In the genomic region with DNA sequence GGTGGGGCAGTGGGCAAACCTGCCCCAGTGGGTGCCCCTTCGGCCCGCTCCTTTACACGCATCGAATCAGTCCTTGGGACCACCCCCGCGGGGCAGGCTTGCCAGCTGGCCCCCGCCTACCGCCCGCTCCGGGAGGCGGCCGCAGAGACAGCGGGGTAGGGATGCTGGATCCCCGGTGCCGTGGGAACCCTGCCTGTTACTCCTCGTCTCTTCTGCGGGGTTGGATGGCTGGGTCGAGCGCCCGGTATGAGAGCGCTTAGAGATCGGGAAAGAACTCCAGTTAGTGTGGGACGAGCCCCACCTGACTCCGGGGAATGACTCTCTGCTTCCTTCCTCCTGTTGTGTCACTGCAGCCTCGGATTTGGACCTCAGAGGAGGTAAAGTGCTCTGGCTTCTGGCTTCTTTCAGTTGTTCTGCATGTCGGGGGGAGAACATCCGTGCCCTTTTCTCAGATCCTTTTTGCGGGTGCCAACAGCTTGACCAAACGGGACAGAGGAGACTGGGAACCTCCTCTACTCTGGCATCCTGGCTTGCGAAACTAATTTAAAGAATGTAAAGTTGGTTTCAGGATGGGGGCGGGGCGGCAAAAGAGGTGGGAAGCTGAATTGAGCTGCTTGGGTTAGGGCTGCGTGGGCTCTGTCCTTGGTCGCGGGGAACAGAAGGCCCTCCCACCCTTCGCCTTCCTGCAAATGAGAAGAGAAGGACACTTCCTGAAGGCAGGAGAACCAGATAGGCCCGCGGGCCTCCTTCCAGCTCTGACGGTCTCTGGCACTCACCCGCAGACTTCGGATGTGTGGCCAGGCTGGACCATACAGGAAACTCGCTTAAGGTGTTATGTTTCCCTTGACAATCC, we compare ENCODE assay signal across 1 cellular context.
TF ChIP-seq lines count a peak whose summit lies in the region.

No MANE protein-coding gene starts in this region.

TF ChIP-seq in WTC11, 78 proteins besides CTCF, POLR2A, EP300 and RAD21 (continued from another document and continues in another):
- TF ChIP-seq, protein P1, sequence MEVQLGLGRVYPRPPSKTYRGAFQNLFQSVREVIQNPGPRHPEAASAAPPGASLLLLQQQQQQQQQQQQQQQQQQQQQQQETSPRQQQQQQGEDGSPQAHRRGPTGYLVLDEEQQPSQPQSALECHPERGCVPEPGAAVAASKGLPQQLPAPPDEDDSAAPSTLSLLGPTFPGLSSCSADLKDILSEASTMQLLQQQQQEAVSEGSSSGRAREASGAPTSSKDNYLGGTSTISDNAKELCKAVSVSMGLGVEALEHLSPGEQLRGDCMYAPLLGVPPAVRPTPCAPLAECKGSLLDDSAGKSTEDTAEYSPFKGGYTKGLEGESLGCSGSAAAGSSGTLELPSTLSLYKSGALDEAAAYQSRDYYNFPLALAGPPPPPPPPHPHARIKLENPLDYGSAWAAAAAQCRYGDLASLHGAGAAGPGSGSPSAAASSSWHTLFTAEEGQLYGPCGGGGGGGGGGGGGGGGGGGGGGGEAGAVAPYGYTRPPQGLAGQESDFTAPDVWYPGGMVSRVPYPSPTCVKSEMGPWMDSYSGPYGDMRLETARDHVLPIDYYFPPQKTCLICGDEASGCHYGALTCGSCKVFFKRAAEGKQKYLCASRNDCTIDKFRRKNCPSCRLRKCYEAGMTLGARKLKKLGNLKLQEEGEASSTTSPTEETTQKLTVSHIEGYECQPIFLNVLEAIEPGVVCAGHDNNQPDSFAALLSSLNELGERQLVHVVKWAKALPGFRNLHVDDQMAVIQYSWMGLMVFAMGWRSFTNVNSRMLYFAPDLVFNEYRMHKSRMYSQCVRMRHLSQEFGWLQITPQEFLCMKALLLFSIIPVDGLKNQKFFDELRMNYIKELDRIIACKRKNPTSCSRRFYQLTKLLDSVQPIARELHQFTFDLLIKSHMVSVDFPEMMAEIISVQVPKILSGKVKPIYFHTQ (CRISPR knock-in tag; IDR thresholded peaks at IDR 0.05) = no peak
- TF ChIP-seq RELA (CRISPR knock-in tag; IDR thresholded peaks at IDR 0.05; ENCODE audit: borderline replicate concordance) (no peak), ELF4 (CRISPR knock-in tag; IDR thresholded peaks at IDR 0.05; ENCODE audit: low read depth) (no peak), OVOL2 (CRISPR knock-in tag; IDR thresholded peaks at IDR 0.05; ENCODE audit: borderline replicate concordance) (no peak), ZNF121 (CRISPR knock-in tag; IDR thresholded peaks at IDR 0.05) (no peak), ZNF416 (CRISPR knock-in tag; IDR thresholded peaks at IDR 0.05) (no peak), TEAD4 (CRISPR knock-in tag; IDR thresholded peaks at IDR 0.05) (no peak), NFYB (CRISPR knock-in tag; conservative IDR thresholded peaks at IDR 0.05; ENCODE audit: low read depth) (no peak), NR1H2 (CRISPR knock-in tag; IDR thresholded peaks at IDR 0.05) (no peak), CBFB (CRISPR knock-in tag; IDR thresholded peaks at IDR 0.05; ENCODE audit: low read depth) (no peak), FOXJ3 (CRISPR knock-in tag; IDR thresholded peaks at IDR 0.05; ENCODE audit: borderline replicate concordance) (no peak), EMX1 (CRISPR knock-in tag; IDR thresholded peaks at IDR 0.05) (no peak), ZNF423 (CRISPR knock-in tag; IDR thresholded peaks at IDR 0.05) (0 out of 2 replicates have a peak, but pooled peaks have one; percentile 15), SMAD4 (CRISPR knock-in tag; IDR thresholded peaks at IDR 0.05) (no peak), ZNF317 (CRISPR knock-in tag; IDR thresholded peaks at IDR 0.05; ENCODE audit: borderline replicate concordance, low read depth) (no peak), SMAD3 (CRISPR knock-in tag; IDR thresholded peaks at IDR 0.05; ENCODE audit: borderline replicate concordance) (no peak), RORB (CRISPR knock-in tag; IDR thresholded peaks at IDR 0.05) (no peak), TEAD1 (CRISPR knock-in tag; IDR thresholded peaks at IDR 0.05) (no peak), IRF2 (CRISPR knock-in tag; IDR thresholded peaks at IDR 0.05; ENCODE audit: borderline replicate concordance, low read depth) (no peak), ZNF138 (CRISPR knock-in tag; conservative IDR thresholded peaks at IDR 0.05) (no peak)
- TF ChIP-seq, protein P2, sequence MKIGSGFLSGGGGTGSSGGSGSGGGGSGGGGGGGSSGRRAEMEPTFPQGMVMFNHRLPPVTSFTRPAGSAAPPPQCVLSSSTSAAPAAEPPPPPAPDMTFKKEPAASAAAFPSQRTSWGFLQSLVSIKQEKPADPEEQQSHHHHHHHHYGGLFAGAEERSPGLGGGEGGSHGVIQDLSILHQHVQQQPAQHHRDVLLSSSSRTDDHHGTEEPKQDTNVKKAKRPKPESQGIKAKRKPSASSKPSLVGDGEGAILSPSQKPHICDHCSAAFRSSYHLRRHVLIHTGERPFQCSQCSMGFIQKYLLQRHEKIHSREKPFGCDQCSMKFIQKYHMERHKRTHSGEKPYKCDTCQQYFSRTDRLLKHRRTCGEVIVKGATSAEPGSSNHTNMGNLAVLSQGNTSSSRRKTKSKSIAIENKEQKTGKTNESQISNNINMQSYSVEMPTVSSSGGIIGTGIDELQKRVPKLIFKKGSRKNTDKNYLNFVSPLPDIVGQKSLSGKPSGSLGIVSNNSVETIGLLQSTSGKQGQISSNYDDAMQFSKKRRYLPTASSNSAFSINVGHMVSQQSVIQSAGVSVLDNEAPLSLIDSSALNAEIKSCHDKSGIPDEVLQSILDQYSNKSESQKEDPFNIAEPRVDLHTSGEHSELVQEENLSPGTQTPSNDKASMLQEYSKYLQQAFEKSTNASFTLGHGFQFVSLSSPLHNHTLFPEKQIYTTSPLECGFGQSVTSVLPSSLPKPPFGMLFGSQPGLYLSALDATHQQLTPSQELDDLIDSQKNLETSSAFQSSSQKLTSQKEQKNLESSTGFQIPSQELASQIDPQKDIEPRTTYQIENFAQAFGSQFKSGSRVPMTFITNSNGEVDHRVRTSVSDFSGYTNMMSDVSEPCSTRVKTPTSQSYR (CRISPR knock-in tag; IDR thresholded peaks at IDR 0.05) = no peak
- TF ChIP-seq, protein P3, sequence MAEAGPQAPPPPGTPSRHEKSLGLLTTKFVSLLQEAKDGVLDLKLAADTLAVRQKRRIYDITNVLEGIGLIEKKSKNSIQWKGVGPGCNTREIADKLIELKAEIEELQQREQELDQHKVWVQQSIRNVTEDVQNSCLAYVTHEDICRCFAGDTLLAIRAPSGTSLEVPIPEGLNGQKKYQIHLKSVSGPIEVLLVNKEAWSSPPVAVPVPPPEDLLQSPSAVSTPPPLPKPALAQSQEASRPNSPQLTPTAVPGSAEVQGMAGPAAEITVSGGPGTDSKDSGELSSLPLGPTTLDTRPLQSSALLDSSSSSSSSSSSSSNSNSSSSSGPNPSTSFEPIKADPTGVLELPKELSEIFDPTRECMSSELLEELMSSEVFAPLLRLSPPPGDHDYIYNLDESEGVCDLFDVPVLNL (CRISPR knock-in tag; IDR thresholded peaks at IDR 0.05; ENCODE audit: borderline replicate concordance, low read depth) = no peak
- TF ChIP-seq, protein P4, sequence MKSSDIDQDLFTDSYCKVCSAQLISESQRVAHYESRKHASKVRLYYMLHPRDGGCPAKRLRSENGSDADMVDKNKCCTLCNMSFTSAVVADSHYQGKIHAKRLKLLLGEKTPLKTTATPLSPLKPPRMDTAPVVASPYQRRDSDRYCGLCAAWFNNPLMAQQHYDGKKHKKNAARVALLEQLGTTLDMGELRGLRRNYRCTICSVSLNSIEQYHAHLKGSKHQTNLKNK (CRISPR knock-in tag; IDR thresholded peaks at IDR 0.05) = no peak
- TF ChIP-seq, protein P5, sequence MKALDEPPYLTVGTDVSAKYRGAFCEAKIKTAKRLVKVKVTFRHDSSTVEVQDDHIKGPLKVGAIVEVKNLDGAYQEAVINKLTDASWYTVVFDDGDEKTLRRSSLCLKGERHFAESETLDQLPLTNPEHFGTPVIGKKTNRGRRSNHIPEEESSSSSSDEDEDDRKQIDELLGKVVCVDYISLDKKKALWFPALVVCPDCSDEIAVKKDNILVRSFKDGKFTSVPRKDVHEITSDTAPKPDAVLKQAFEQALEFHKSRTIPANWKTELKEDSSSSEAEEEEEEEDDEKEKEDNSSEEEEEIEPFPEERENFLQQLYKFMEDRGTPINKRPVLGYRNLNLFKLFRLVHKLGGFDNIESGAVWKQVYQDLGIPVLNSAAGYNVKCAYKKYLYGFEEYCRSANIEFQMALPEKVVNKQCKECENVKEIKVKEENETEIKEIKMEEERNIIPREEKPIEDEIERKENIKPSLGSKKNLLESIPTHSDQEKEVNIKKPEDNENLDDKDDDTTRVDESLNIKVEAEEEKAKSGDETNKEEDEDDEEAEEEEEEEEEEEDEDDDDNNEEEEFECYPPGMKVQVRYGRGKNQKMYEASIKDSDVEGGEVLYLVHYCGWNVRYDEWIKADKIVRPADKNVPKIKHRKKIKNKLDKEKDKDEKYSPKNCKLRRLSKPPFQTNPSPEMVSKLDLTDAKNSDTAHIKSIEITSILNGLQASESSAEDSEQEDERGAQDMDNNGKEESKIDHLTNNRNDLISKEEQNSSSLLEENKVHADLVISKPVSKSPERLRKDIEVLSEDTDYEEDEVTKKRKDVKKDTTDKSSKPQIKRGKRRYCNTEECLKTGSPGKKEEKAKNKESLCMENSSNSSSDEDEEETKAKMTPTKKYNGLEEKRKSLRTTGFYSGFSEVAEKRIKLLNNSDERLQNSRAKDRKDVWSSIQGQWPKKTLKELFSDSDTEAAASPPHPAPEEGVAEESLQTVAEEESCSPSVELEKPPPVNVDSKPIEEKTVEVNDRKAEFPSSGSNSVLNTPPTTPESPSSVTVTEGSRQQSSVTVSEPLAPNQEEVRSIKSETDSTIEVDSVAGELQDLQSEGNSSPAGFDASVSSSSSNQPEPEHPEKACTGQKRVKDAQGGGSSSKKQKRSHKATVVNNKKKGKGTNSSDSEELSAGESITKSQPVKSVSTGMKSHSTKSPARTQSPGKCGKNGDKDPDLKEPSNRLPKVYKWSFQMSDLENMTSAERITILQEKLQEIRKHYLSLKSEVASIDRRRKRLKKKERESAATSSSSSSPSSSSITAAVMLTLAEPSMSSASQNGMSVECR (CRISPR knock-in tag; IDR thresholded peaks at IDR 0.05; ENCODE audit: borderline replicate concordance) = peak; percentile 47; the same call in 1 of the 2 replicates
- TF ChIP-seq, protein P6, sequence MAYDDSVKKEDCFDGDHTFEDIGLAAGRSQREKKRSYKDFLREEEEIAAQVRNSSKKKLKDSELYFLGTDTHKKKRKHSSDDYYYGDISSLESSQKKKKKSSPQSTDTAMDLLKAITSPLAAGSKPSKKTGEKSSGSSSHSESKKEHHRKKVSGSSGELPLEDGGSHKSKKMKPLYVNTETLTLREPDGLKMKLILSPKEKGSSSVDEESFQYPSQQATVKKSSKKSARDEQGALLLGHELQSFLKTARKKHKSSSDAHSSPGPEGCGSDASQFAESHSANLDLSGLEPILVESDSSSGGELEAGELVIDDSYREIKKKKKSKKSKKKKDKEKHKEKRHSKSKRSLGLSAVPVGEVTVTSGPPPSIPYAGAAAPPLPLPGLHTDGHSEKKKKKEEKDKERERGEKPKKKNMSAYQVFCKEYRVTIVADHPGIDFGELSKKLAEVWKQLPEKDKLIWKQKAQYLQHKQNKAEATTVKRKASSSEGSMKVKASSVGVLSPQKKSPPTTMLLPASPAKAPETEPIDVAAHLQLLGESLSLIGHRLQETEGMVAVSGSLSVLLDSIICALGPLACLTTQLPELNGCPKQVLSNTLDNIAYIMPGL (CRISPR knock-in tag; IDR thresholded peaks at IDR 0.05) = peak; percentile 33; the same call in 1 of the 2 replicates
- TF ChIP-seq, protein P7, sequence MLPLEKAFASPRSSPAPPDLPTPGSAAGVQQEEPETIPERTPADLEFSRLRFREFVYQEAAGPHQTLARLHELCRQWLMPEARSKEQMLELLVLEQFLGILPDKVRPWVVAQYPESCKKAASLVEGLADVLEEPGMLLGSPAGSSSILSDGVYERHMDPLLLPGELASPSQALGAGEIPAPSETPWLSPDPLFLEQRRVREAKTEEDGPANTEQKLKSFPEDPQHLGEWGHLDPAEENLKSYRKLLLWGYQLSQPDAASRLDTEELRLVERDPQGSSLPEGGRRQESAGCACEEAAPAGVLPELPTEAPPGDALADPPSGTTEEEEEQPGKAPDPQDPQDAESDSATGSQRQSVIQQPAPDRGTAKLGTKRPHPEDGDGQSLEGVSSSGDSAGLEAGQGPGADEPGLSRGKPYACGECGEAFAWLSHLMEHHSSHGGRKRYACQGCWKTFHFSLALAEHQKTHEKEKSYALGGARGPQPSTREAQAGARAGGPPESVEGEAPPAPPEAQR (CRISPR knock-in tag; IDR thresholded peaks at IDR 0.05) = no peak
- TF ChIP-seq, protein P8, sequence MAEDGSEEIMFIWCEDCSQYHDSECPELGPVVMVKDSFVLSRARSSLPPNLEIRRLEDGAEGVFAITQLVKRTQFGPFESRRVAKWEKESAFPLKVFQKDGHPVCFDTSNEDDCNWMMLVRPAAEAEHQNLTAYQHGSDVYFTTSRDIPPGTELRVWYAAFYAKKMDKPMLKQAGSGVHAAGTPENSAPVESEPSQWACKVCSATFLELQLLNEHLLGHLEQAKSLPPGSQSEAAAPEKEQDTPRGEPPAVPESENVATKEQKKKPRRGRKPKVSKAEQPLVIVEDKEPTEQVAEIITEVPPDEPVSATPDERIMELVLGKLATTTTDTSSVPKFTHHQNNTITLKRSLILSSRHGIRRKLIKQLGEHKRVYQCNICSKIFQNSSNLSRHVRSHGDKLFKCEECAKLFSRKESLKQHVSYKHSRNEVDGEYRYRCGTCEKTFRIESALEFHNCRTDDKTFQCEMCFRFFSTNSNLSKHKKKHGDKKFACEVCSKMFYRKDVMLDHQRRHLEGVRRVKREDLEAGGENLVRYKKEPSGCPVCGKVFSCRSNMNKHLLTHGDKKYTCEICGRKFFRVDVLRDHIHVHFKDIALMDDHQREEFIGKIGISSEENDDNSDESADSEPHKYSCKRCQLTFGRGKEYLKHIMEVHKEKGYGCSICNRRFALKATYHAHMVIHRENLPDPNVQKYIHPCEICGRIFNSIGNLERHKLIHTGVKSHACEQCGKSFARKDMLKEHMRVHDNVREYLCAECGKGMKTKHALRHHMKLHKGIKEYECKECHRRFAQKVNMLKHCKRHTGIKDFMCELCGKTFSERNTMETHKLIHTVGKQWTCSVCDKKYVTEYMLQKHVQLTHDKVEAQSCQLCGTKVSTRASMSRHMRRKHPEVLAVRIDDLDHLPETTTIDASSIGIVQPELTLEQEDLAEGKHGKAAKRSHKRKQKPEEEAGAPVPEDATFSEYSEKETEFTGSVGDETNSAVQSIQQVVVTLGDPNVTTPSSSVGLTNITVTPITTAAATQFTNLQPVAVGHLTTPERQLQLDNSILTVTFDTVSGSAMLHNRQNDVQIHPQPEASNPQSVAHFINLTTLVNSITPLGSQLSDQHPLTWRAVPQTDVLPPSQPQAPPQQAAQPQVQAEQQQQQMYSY (CRISPR knock-in tag; IDR thresholded peaks at IDR 0.05) = 0 out of 2 replicates have a peak, but pooled peaks have one; percentile 2
- TF ChIP-seq, protein P9, sequence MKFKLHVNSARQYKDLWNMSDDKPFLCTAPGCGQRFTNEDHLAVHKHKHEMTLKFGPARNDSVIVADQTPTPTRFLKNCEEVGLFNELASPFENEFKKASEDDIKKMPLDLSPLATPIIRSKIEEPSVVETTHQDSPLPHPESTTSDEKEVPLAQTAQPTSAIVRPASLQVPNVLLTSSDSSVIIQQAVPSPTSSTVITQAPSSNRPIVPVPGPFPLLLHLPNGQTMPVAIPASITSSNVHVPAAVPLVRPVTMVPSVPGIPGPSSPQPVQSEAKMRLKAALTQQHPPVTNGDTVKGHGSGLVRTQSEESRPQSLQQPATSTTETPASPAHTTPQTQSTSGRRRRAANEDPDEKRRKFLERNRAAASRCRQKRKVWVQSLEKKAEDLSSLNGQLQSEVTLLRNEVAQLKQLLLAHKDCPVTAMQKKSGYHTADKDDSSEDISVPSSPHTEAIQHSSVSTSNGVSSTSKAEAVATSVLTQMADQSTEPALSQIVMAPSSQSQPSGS (CRISPR knock-in tag; IDR thresholded peaks at IDR 0.05; ENCODE audit: borderline replicate concordance, low read depth) = no peak
